ENCODE assay signal across 1 cellular context in genomic region chr5:149380466-149381121, GRCh38.
TF ChIP-seq lines count a peak whose summit lies in the region.

No MANE protein-coding gene starts in this region.

TF ChIP-seq in HepG2, 621 proteins besides CTCF, POLR2A, EP300 and RAD21 (continued from another document and continues in another):
- TF ChIP-seq, protein P1, sequence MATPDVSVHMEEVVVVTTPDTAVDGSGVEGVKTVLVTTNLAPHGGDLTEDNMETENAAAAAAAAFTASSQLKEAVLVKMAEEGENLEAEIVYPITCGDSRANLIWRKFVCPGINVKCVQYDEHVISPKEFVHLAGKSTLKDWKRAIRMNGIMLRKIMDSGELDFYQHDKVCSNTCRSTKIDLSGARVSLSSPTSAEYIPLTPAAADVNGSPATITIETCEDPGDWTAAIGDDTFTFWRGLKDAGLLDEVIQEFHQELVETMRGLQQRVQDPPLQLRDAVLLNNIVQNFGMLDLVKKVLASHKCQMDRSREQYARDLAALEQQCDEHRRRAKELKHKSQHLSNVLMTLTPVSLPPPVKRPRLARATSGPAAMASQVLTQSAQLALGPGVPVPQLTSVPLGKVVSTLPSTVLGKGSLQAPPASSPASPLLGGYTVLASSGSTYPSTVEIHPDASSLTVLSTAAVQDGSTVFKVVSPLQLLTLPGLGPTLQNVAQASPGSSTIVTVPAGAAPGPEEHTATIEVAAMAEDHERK (CRISPR knock-in tag; IDR thresholded peaks at IDR 0.05; ENCODE audit: low read depth), result no peak
- TF ChIP-seq, protein P2, sequence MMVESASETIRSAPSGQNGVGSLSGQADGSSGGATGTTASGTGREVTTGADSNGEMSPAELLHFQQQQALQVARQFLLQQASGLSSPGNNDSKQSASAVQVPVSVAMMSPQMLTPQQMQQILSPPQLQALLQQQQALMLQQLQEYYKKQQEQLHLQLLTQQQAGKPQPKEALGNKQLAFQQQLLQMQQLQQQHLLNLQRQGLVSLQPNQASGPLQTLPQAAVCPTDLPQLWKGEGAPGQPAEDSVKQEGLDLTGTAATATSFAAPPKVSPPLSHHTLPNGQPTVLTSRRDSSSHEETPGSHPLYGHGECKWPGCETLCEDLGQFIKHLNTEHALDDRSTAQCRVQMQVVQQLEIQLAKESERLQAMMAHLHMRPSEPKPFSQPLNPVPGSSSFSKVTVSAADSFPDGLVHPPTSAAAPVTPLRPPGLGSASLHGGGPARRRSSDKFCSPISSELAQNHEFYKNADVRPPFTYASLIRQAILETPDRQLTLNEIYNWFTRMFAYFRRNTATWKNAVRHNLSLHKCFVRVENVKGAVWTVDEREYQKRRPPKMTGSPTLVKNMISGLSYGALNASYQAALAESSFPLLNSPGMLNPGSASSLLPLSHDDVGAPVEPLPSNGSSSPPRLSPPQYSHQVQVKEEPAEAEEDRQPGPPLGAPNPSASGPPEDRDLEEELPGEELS (CRISPR knock-in tag; IDR thresholded peaks at IDR 0.05), result peak; percentile 26; the same call in 1 of the 2 replicates
- TF ChIP-seq RCOR2 (CRISPR knock-in tag; IDR thresholded peaks at IDR 0.05) (0 out of 2 replicates have a peak, but pooled peaks have one; percentile 15), ZNF788 (CRISPR knock-in tag; IDR thresholded peaks at IDR 0.05; ENCODE audit: borderline replicate concordance) (peak; percentile 50; the same call in 1 of the 2 replicates), GABPB1 (CRISPR knock-in tag; IDR thresholded peaks at IDR 0.05) (no peak), ZNF207 (IDR thresholded peaks at IDR 0.05; ENCODE audit: borderline replicate concordance) (no peak), RFXANK (CRISPR knock-in tag; IDR thresholded peaks at IDR 0.05) (no peak), POGK (CRISPR knock-in tag; conservative IDR thresholded peaks at IDR 0.05) (no peak), FOXA3 (CRISPR knock-in tag; IDR thresholded peaks at IDR 0.05) (0 out of 2 replicates have a peak, but pooled peaks have one; percentile 7), ZNF337 (CRISPR knock-in tag; IDR thresholded peaks at IDR 0.05; ENCODE audit: borderline replicate concordance, low read depth) (no peak), ZNF24 (IDR thresholded peaks at IDR 0.05) (no peak), ZNF251 (CRISPR knock-in tag; IDR thresholded peaks at IDR 0.05) (no peak), ZNF737 (CRISPR knock-in tag; IDR thresholded peaks at IDR 0.05; ENCODE audit: borderline replicate concordance) (no peak), SIX4 (CRISPR knock-in tag; IDR thresholded peaks at IDR 0.05) (no peak), TBX3 (IDR thresholded peaks at IDR 0.05; ENCODE audit: borderline replicate concordance) (no peak), ADNP (CRISPR knock-in tag; IDR thresholded peaks at IDR 0.05) (no peak), SKIL (CRISPR knock-in tag; IDR thresholded peaks at IDR 0.05; ENCODE audit: borderline replicate concordance) (no peak), ZBTB26 (CRISPR knock-in tag; IDR thresholded peaks at IDR 0.05; ENCODE audit: borderline replicate concordance) (peak; percentile 28; the same call in 1 of the 2 replicates), ERF (CRISPR knock-in tag; IDR thresholded peaks at IDR 0.05) (no peak), CCDC6 (CRISPR knock-in tag; IDR thresholded peaks at IDR 0.05) (no peak), RORA (CRISPR knock-in tag; IDR thresholded peaks at IDR 0.05) (no peak), ZNF777 (CRISPR knock-in tag; IDR thresholded peaks at IDR 0.05) (no peak), ZNF773 (CRISPR knock-in tag; IDR thresholded peaks at IDR 0.05; ENCODE audit: borderline replicate concordance) (no peak), ZNF766 (CRISPR knock-in tag; IDR thresholded peaks at IDR 0.05; ENCODE audit: borderline replicate concordance) (no peak), NBN (conservative IDR thresholded peaks at IDR 0.05) (no peak), ZNF589 (CRISPR knock-in tag; conservative IDR thresholded peaks at IDR 0.05) (no peak), ZNF850 (CRISPR knock-in tag; conservative IDR thresholded peaks at IDR 0.05) (no peak), HNF4G (IDR thresholded peaks at IDR 0.05; ENCODE audit: borderline replicate concordance, low read depth, low read length) (peak; percentile 67; the same call in 1 of the 2 replicates), HNF4G (CRISPR knock-in tag; IDR thresholded peaks at IDR 0.05; ENCODE audit: borderline replicate concordance, low read depth) (peak; percentile 55; the same call in 1 of the 2 replicates), CC2D1A (CRISPR knock-in tag; IDR thresholded peaks at IDR 0.05) (no peak), SP5 (CRISPR knock-in tag; IDR thresholded peaks at IDR 0.05; ENCODE audit: borderline replicate concordance, low read depth) (no peak), ZNF205 (CRISPR knock-in tag; IDR thresholded peaks at IDR 0.05) (0 out of 2 replicates have a peak, but pooled peaks have one; percentile 17), HHEX (CRISPR knock-in tag; IDR thresholded peaks at IDR 0.05) (no peak), ZNF460 (CRISPR knock-in tag; IDR thresholded peaks at IDR 0.05; ENCODE audit: borderline replicate concordance) (no peak), PCBP2 (optimal IDR thresholded peaks at IDR 0.05; ENCODE audit: low read depth, low read length, poor library complexity, severe bottlenecking) (no peak), HDAC2 (CRISPR knock-in tag; IDR thresholded peaks at IDR 0.05) (no peak; the same call in 1 of the 2 replicates), NFE2 (CRISPR knock-in tag; IDR thresholded peaks at IDR 0.05) (no peak), NFE2L2 (IDR thresholded peaks at IDR 0.05; ENCODE audit: low read length) (no peak), TFAP4 (IDR thresholded peaks at IDR 0.05; ENCODE audit: borderline replicate concordance, low read depth) (peak; percentile 47; the same call in 1 of the 2 replicates), IKZF1 (IDR thresholded peaks at IDR 0.05) (no peak), ZFYVE20 (CRISPR knock-in tag; IDR thresholded peaks at IDR 0.05; ENCODE audit: borderline replicate concordance, low read depth) (no peak), ZNF572 (CRISPR knock-in tag; IDR thresholded peaks at IDR 0.05) (no peak), MTA1 (CRISPR knock-in tag; IDR thresholded peaks at IDR 0.05; ENCODE audit: borderline replicate concordance) (no peak), NR2F6 (IDR thresholded peaks at IDR 0.05) (peak; percentile 54; the same call in 1 of the 2 replicates), NR2F6 (CRISPR knock-in tag; IDR thresholded peaks at IDR 0.05) (peak; percentile 78)
- TF ChIP-seq, protein P3, sequence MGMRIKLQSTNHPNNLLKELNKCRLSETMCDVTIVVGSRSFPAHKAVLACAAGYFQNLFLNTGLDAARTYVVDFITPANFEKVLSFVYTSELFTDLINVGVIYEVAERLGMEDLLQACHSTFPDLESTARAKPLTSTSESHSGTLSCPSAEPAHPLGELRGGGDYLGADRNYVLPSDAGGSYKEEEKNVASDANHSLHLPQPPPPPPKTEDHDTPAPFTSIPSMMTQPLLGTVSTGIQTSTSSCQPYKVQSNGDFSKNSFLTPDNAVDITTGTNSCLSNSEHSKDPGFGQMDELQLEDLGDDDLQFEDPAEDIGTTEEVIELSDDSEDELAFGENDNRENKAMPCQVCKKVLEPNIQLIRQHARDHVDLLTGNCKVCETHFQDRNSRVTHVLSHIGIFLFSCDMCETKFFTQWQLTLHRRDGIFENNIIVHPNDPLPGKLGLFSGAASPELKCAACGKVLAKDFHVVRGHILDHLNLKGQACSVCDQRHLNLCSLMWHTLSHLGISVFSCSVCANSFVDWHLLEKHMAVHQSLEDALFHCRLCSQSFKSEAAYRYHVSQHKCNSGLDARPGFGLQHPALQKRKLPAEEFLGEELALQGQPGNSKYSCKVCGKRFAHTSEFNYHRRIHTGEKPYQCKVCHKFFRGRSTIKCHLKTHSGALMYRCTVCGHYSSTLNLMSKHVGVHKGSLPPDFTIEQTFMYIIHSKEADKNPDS (CRISPR knock-in tag; IDR thresholded peaks at IDR 0.05), result no peak
- TF ChIP-seq, protein P4, sequence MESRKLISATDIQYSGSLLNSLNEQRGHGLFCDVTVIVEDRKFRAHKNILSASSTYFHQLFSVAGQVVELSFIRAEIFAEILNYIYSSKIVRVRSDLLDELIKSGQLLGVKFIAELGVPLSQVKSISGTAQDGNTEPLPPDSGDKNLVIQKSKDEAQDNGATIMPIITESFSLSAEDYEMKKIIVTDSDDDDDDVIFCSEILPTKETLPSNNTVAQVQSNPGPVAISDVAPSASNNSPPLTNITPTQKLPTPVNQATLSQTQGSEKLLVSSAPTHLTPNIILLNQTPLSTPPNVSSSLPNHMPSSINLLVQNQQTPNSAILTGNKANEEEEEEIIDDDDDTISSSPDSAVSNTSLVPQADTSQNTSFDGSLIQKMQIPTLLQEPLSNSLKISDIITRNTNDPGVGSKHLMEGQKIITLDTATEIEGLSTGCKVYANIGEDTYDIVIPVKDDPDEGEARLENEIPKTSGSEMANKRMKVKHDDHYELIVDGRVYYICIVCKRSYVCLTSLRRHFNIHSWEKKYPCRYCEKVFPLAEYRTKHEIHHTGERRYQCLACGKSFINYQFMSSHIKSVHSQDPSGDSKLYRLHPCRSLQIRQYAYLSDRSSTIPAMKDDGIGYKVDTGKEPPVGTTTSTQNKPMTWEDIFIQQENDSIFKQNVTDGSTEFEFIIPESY (CRISPR knock-in tag; IDR thresholded peaks at IDR 0.05), result 0 out of 2 replicates have a peak, but pooled peaks have one; percentile 14
- TF ChIP-seq, protein P5, sequence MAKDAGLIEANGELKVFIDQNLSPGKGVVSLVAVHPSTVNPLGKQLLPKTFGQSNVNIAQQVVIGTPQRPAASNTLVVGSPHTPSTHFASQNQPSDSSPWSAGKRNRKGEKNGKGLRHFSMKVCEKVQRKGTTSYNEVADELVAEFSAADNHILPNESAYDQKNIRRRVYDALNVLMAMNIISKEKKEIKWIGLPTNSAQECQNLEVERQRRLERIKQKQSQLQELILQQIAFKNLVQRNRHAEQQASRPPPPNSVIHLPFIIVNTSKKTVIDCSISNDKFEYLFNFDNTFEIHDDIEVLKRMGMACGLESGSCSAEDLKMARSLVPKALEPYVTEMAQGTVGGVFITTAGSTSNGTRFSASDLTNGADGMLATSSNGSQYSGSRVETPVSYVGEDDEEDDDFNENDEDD (CRISPR knock-in tag; IDR thresholded peaks at IDR 0.05; ENCODE audit: borderline replicate concordance), result peak; percentile 70; the same call in 1 of the 2 replicates
- TF ChIP-seq, protein P6, sequence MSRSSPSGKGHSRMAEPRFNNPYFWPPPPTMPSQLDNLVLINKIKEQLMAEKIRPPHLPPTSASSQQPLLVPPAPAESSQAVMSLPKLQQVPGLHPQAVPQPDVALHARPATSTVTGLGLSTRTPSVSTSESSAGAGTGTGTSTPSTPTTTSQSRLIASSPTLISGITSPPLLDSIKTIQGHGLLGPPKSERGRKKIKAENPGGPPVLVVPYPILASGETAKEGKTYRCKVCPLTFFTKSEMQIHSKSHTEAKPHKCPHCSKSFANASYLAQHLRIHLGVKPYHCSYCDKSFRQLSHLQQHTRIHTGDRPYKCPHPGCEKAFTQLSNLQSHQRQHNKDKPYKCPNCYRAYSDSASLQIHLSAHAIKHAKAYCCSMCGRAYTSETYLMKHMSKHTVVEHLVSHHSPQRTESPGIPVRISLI (CRISPR knock-in tag; IDR thresholded peaks at IDR 0.05; ENCODE audit: borderline replicate concordance), result no peak
- TF ChIP-seq, protein P7, sequence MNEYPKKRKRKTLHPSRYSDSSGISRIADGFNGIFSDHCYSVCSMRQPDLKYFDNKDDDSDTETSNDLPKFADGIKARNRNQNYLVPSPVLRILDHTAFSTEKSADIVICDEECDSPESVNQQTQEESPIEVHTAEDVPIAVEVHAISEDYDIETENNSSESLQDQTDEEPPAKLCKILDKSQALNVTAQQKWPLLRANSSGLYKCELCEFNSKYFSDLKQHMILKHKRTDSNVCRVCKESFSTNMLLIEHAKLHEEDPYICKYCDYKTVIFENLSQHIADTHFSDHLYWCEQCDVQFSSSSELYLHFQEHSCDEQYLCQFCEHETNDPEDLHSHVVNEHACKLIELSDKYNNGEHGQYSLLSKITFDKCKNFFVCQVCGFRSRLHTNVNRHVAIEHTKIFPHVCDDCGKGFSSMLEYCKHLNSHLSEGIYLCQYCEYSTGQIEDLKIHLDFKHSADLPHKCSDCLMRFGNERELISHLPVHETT (CRISPR knock-in tag; conservative IDR thresholded peaks at IDR 0.05), result no peak
